ENCODE assay signal across 11 cellular contexts in the genomic region with DNA sequence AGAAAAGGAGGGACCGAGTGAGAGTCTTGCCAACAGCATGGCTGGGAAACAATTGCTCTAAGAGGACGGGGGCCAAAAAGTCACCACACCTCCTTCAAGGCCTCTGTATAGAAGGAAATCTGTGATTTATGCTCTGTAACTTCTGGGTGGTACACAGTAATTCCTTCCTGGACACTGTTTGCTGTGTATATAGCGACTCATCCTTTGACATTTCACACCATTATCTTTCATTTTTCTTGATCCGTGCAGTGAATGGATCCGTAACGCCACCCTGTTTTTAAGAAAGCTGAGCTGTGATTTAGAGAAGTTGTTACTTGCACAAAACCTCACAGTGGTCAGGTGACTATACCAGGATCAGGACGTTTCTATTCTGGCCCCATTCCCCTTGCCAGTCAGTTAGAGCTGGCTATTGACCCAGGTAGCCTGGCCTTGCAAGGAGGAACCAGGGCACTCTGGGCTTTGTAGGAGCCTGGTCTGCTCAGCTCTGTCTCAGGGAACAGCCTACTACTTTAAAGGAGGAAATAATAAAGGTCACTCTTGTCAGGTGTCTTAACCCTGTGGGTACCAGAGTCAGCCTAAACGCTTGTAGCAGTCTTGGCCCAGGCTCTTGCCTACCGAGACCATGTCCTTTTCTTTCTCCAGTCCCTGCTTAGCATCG.
DNase-seq lines count a peak whose midpoint lies in the region; ATAC-seq and TF ChIP-seq lines count a peak whose summit lies in the region.
"Had no signal": no experiment of that assay in that cellular context is flagged by ENCODE, and none has a peak within 500 bp of the region (broad histone marks: within the 10 kb centered on the region; RNA-seq: fewer than 3 reads in every experiment).

No MANE protein-coding gene starts in this region.

- ATAC-seq in heart left ventricle (no peak), Right ventricle myocardium inferior (no peak), upper lobe of right lung (peak; percentile 8), SK-N-SH treated with all-trans-retinoic acid at 6 μM for 48 hours (no peak), HG02642 (IDR thresholded peaks at IDR 0.05; ENCODE audit: poor library complexity, unreplicated experiment) (no peak), GM21447 (IDR thresholded peaks at IDR 0.05; ENCODE audit: unreplicated experiment) (no peak)

- no peak for TF ChIP-seq POLR2A in heart left ventricle (IDR thresholded peaks at IDR 0.05)

- H3K4me1 ChIP-seq in heart left ventricle (peaks cover 0 to 73% (median 39%) of the 10 kb centered on the region in 12 donors), duodenal mucosa (ENCODE audit: control insufficient read depth in 1 of 2, insufficient read depth in 2 of 2, low read length in 2 of 2) (peaks cover 16 to 44% of the 10 kb centered on the region in 2 donors), upper lobe of right lung (peaks cover 28% of the 10 kb centered on the region)

- H3K27me3 ChIP-seq in heart left ventricle: no peaks in the 10 kb centered on the region
- no peaks in the 10 kb centered on the region for H3K27me3 ChIP-seq in duodenal mucosa (ENCODE audit: control insufficient read depth in 1 of 2, insufficient read depth in 2 of 2, low read length in 2 of 2)
- no peaks in the 10 kb centered on the region for H3K27me3 ChIP-seq in upper lobe of right lung

- 80 to 86% (median 84%) methylated on average over 9 to 10 of the region's 10 CpGs for whole genome bisulfite sequencing in heart left ventricle, 4 donors

- peaks cover 94% of the 10 kb centered on the region for H3K4me1 Mint-ChIP-seq in mesothelial cell of epicardium
- H3K4me1 Mint-ChIP-seq: activated CD4-positive, alpha-beta T cell treated with anti-CD3 and anti-CD28 coated beads, Interleukin-2, amount 10 ng/mL, durations not matched to agents 7 days and 5 days had no signal

- DNase-seq in heart left ventricle: no peak
- no peak for DNase-seq in Right ventricle myocardium inferior (ENCODE audit: missing footprints)
- no peak for DNase-seq in mesothelial cell of epicardium (ENCODE audit: low spot score in 2 of 2, unreplicated experiment in 2 of 2)
- no peak for DNase-seq in upper lobe of right lung
- DNase-seq: activated CD4-positive, alpha-beta T cell treated with anti-CD3 and anti-CD28 coated beads, Interleukin-2, amount 10 ng/mL, durations not matched to agents 7 days and 5 days; activated gamma-delta T cell treated with Interleukin-2 at 50 U/mL for 16 hours; SK-N-SH had no signal

- TF ChIP-seq CTCF in heart left ventricle (IDR thresholded peaks at IDR 0.05) (no peak), mesothelial cell of epicardium (IDR thresholded peaks at IDR 0.05; ENCODE audit: unreplicated experiment) (no peak), upper lobe of right lung (IDR thresholded peaks at IDR 0.05) (no peak)

- H3K9ac ChIP-seq in duodenal mucosa (ENCODE audit: low read depth in 1 of 2, low read length in 2 of 2): peak overlapping the region in 1 of 2 donors; percentile 3
- H3K9ac ChIP-seq: SK-N-SH had no signal

- intact Hi-C loops in heart left ventricle (cut with DNase I): no loop called here
- intact Hi-C loops in Right ventricle myocardium inferior (cut with DNase I): no loop called here
- intact Hi-C loops in upper lobe of right lung (cut with DNase I): no loop called here

- H3K27me3 Mint-ChIP-seq in mesothelial cell of epicardium (ENCODE audit: low read depth): no peaks in the 10 kb centered on the region

- H3K9me3 ChIP-seq in heart left ventricle: no peaks in the 10 kb centered on the region
- H3K9me3 ChIP-seq in duodenal mucosa (ENCODE audit: control insufficient read depth in 1 of 2, low read length in 2 of 2): no peaks in the 10 kb centered on the region
- H3K9me3 ChIP-seq in upper lobe of right lung: no peaks in the 10 kb centered on the region
- H3K9me3 ChIP-seq: SK-N-SH had no signal

- H3K36me3 ChIP-seq in heart left ventricle (no peaks in the 10 kb centered on the region), duodenal mucosa (ENCODE audit: control insufficient read depth in 1 of 2, insufficient read depth in 2 of 2, low read length in 2 of 2) (no peaks in the 10 kb centered on the region), upper lobe of right lung (no peaks in the 10 kb centered on the region)

- no peak overlapping the region for H3K4me3 ChIP-seq in heart left ventricle
- H3K4me3 ChIP-seq in duodenal mucosa (ENCODE audit: low read depth in 1 of 2, low read length in 2 of 2): no peak overlapping the region
- H3K4me3 ChIP-seq in upper lobe of right lung: no peak overlapping the region

- no peak overlapping the region for H3K4me3 Mint-ChIP-seq in mesothelial cell of epicardium
- H3K4me3 Mint-ChIP-seq: activated CD4-positive, alpha-beta T cell treated with anti-CD3 and anti-CD28 coated beads, Interleukin-2, amount 10 ng/mL, durations not matched to agents 7 days and 5 days had no signal

- no peaks in the 10 kb centered on the region for H3K36me3 Mint-ChIP-seq in mesothelial cell of epicardium

- H3K27ac ChIP-seq in heart left ventricle: peak overlapping the region in 10 of 12 donors; percentile 35 to 86 (median 70)
- peak overlapping the region; percentile 23 for H3K27ac ChIP-seq in duodenal mucosa (ENCODE audit: low read depth, low read length)
- peak overlapping the region; percentile 78 for H3K27ac ChIP-seq in upper lobe of right lung

- H3K9me3 Mint-ChIP-seq in mesothelial cell of epicardium: no peaks in the 10 kb centered on the region
- H3K9me3 Mint-ChIP-seq: activated CD4-positive, alpha-beta T cell treated with anti-CD3 and anti-CD28 coated beads, Interleukin-2, amount 10 ng/mL, durations not matched to agents 7 days and 5 days had no signal

- H3K27ac Mint-ChIP-seq in mesothelial cell of epicardium: peak overlapping the region; percentile 98
- H3K27ac Mint-ChIP-seq: activated CD4-positive, alpha-beta T cell treated with anti-CD3 and anti-CD28 coated beads, Interleukin-2, amount 10 ng/mL, durations not matched to agents 7 days and 5 days had no signal

TF ChIP-seq in SK-N-SH treated with all-trans-retinoic acid at 6 μM for 48 hours, 23 proteins besides CTCF, POLR2A, EP300 and RAD21 (continues in another document):
- TF ChIP-seq RARB (CRISPR knock-in tag; IDR thresholded peaks at IDR 0.05): no peak
- TF ChIP-seq GLIS3 (CRISPR knock-in tag; IDR thresholded peaks at IDR 0.05): no peak
- TF ChIP-seq ARNTL (CRISPR knock-in tag; IDR thresholded peaks at IDR 0.05; ENCODE audit: borderline replicate concordance, low read depth): no peak
- no peak for TF ChIP-seq ZNF565 (CRISPR knock-in tag; conservative IDR thresholded peaks at IDR 0.05; ENCODE audit: low read depth)
- no peak for TF ChIP-seq ESRRG (CRISPR knock-in tag; IDR thresholded peaks at IDR 0.05)
- TF ChIP-seq, protein P1, sequence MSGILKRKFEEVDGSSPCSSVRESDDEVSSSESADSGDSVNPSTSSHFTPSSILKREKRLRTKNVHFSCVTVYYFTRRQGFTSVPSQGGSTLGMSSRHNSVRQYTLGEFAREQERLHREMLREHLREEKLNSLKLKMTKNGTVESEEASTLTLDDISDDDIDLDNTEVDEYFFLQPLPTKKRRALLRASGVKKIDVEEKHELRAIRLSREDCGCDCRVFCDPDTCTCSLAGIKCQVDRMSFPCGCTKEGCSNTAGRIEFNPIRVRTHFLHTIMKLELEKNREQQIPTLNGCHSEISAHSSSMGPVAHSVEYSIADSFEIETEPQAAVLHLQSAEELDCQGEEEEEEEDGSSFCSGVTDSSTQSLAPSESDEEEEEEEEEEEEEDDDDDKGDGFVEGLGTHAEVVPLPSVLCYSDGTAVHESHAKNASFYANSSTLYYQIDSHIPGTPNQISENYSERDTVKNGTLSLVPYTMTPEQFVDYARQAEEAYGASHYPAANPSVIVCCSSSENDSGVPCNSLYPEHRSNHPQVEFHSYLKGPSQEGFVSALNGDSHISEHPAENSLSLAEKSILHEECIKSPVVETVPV (CRISPR knock-in tag; IDR thresholded peaks at IDR 0.05): no peak
- TF ChIP-seq CSDC2 (CRISPR knock-in tag; IDR thresholded peaks at IDR 0.05): no peak
- no peak for TF ChIP-seq TOX (CRISPR knock-in tag; IDR thresholded peaks at IDR 0.05; ENCODE audit: borderline replicate concordance)
- TF ChIP-seq, protein P2, sequence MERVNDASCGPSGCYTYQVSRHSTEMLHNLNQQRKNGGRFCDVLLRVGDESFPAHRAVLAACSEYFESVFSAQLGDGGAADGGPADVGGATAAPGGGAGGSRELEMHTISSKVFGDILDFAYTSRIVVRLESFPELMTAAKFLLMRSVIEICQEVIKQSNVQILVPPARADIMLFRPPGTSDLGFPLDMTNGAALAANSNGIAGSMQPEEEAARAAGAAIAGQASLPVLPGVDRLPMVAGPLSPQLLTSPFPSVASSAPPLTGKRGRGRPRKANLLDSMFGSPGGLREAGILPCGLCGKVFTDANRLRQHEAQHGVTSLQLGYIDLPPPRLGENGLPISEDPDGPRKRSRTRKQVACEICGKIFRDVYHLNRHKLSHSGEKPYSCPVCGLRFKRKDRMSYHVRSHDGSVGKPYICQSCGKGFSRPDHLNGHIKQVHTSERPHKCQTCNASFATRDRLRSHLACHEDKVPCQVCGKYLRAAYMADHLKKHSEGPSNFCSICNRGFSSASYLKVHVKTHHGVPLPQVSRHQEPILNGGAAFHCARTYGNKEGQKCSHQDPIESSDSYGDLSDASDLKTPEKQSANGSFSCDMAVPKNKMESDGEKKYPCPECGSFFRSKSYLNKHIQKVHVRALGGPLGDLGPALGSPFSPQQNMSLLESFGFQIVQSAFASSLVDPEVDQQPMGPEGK (CRISPR knock-in tag; IDR thresholded peaks at IDR 0.05; ENCODE audit: borderline replicate concordance): no peak
- TF ChIP-seq ZNF70 (CRISPR knock-in tag; IDR thresholded peaks at IDR 0.05): no peak

Comparison
In these comparisons a context has a peak if more than half of its experiments do, and no peak if none do; other contexts are left out.
1. H3K27ac ChIP-seq: peak in every context shown above with its lines; median percentile 78 in upper lobe of right lung; 70 in heart left ventricle; 23 in duodenal mucosa.